ENCODE assay signal across 1 cellular context in genomic region chr21:8993284-8993942, GRCh38.
TF ChIP-seq lines count a peak whose summit lies in the region.

No MANE protein-coding gene starts in this region.

TF ChIP-seq in WTC11, 78 proteins besides CTCF, POLR2A, EP300 and RAD21 (continued from another document):
- TF ChIP-seq, protein P1, sequence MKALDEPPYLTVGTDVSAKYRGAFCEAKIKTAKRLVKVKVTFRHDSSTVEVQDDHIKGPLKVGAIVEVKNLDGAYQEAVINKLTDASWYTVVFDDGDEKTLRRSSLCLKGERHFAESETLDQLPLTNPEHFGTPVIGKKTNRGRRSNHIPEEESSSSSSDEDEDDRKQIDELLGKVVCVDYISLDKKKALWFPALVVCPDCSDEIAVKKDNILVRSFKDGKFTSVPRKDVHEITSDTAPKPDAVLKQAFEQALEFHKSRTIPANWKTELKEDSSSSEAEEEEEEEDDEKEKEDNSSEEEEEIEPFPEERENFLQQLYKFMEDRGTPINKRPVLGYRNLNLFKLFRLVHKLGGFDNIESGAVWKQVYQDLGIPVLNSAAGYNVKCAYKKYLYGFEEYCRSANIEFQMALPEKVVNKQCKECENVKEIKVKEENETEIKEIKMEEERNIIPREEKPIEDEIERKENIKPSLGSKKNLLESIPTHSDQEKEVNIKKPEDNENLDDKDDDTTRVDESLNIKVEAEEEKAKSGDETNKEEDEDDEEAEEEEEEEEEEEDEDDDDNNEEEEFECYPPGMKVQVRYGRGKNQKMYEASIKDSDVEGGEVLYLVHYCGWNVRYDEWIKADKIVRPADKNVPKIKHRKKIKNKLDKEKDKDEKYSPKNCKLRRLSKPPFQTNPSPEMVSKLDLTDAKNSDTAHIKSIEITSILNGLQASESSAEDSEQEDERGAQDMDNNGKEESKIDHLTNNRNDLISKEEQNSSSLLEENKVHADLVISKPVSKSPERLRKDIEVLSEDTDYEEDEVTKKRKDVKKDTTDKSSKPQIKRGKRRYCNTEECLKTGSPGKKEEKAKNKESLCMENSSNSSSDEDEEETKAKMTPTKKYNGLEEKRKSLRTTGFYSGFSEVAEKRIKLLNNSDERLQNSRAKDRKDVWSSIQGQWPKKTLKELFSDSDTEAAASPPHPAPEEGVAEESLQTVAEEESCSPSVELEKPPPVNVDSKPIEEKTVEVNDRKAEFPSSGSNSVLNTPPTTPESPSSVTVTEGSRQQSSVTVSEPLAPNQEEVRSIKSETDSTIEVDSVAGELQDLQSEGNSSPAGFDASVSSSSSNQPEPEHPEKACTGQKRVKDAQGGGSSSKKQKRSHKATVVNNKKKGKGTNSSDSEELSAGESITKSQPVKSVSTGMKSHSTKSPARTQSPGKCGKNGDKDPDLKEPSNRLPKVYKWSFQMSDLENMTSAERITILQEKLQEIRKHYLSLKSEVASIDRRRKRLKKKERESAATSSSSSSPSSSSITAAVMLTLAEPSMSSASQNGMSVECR (CRISPR knock-in tag; IDR thresholded peaks at IDR 0.05; ENCODE audit: borderline replicate concordance): no peak
- no peak for TF ChIP-seq ERG (CRISPR knock-in tag; IDR thresholded peaks at IDR 0.05)
